In the genomic region with DNA sequence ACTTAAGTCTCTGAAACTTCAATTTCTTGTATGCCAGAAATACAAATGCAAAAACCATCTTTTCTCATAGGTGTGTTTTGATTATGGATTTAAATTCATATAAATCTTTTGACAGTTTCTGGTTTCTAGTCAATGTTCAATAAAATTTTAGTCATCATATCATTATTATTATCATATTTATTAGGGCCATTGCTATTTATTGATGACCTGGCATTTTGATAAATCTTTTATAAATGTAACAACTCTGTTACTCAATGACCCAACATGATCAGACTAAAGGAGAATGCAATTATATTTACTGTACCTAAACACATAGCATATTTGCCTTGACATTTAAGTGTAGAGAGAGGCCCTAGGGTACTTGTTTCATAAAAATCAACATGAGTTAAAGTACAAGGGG, we compare ENCODE assay signal across 36 cellular contexts.
"Had no signal": no experiment of that assay in that cellular context is flagged by ENCODE, and none has a peak within 500 bp of the region (broad histone marks: within the 10 kb centered on the region; RNA-seq: fewer than 3 reads in every experiment).

No MANE protein-coding gene starts in this region.

- DNase-seq: Kasumi-1, MG63, MM.1S, MV-4-11, NCI-H1048, NCI-H1092, NCI-H1092 treated with DMSO at 0.1 percent for 48 hours, NCI-H1105, NCI-H1105 treated with DMSO at 0.1 percent for 48 hours, NCI-H1417, NCI-H1417 treated with DMSO at 0.1 percent for 48 hours, NCI-H1436, NCI-H1436 treated with DMSO at 0.1 percent for 48 hours, NCI-H146, NCI-H1694, NCI-H1694 treated with DMSO at 0.1 percent for 48 hours, NCI-H187, NCI-H187 treated with DMSO at 0.1 percent for 48 hours, NCI-H1930, NCI-H2029, NCI-H2029 treated with DMSO at 0.1 percent for 48 hours, NCI-H2081, NCI-H2081 treated with DMSO at 0.1 percent for 48 hours, NCI-H2107, NCI-H2171, NCI-H2171 treated with DMSO at 0.1 percent for 48 hours, NCI-H2227 treated with DMSO at 0.1 percent for 48 hours, NCI-H226, NCI-H345, NCI-H446, NCI-H446 treated with DMSO at 0.1 percent for 48 hours, NCI-H510A, NCI-H510A treated with DMSO at 0.1 percent for 48 hours, NCI-H524, NCI-H524 treated with DMSO at 0.1 percent for 48 hours, NCI-H526 had no signal

- H3K36me3 ChIP-seq: MG63 had no signal

- H3K27me3 ChIP-seq: MG63 had no signal

- H3K4me3 ChIP-seq: MG63 had no signal

- H3K9me3 ChIP-seq: MG63 had no signal
